Comparison of ENCODE assay signal across 15 cellular contexts in genomic region chr6:126539022-126539421, GRCh38.
DNase-seq lines count a peak whose midpoint lies in the region; ATAC-seq and TF ChIP-seq lines count a peak whose summit lies in the region.
"Had no signal": no experiment of that assay in that cellular context is flagged by ENCODE, and none has a peak within 500 bp of the region (broad histone marks: within the 10 kb centered on the region; RNA-seq: fewer than 3 reads in every experiment).

No MANE protein-coding gene starts in this region.

- DNase-seq in DMS53 (lab: John Stamatoyannopoulos, UW) (peak; percentile 43), DMS53 treated with DMSO at 0.1 percent for 48 hours (lab: John Stamatoyannopoulos, UW; ENCODE audit: unreplicated experiment) (no peak), SW480 (ENCODE audit: low spot score) (peak; percentile 25), fibroblast of pulmonary artery (ENCODE audit: low read depth) (peak; percentile 57), NCI-H510A treated with DMSO at 0.1 percent for 48 hours (lab: John Stamatoyannopoulos, UW) (no peak)
- DNase-seq in activated naive CD4-positive, alpha-beta T cell treated with Interleukin-2 at 50 U/mL for 16 hours = no peak
- DNase-seq: activated B cell treated with CpG ODN at 0.5 μM for 24 hours; activated CD8-positive, alpha-beta memory T cell treated with anti-CD3 and anti-CD28 coated beads, Interleukin-2, amount 50 U/mL, for 48 hours; activated naive CD8-positive, alpha-beta T cell treated with anti-CD3 and anti-CD28 coated beads, Interleukin-2, amount 10 ng/mL, durations not matched to agents 7 days and 5 days; KG1; NCI-H1694 had no signal

- no peak overlapping the region for H3K4me3 ChIP-seq in fibroblast of pulmonary artery (replicated peaks; ENCODE audit: low read depth, low read length)
- H3K4me3 ChIP-seq: SK-N-MC, skin epidermis had no signal

- ATAC-seq in HG03354 (IDR thresholded peaks at IDR 0.05; ENCODE audit: poor library complexity, severe bottlenecking, unreplicated experiment) = no peak
- ATAC-seq in HG02571 (IDR thresholded peaks at IDR 0.05; ENCODE audit: unreplicated experiment) = no peak

- TF ChIP-seq CTCF in fibroblast of pulmonary artery (IDR thresholded peaks at IDR 0.05; ENCODE audit: low read length, missing control alignments) = no peak

Comparison
In these comparisons a context has a peak if more than half of its experiments do, and no peak if none do; other contexts are left out.
1. DNase-seq: peak in DMS53 (single experiment), SW480 (single experiment) and fibroblast of pulmonary artery (single experiment); none in DMS53 treated with DMSO at 0.1 percent for 48 hours (single experiment), activated naive CD4-positive, alpha-beta T cell treated with Interleukin-2 at 50 U/mL for 16 hours (single experiment) and NCI-H510A treated with DMSO at 0.1 percent for 48 hours (single experiment).